Comparison of ENCODE assay signal across 8 cellular contexts in the genomic region with DNA sequence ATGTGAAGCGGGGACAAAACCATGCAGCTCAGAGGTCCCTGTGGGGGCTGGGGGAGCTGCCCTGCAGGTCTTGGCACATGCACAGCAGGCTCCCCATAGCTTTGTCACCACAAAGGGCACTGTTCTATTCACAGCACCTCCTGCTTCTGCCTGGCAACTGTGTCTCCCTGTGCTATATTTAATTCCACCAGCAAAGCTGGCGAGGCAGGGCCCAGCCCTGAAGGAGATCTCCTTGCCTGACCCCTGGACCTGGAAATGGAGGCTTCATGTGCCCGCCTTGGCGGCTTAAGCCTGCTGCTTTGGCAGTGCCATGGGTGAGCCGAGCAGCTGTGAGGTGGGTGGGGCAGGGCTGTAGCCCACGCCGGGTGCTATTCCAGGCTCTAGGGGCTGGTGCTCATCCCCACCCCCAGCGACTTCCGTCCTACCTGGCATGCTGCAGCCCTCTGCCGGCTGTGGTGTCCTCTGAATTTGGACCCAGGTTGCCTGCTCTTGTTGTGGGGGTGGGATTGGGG. TPM values are rescaled to one million over a fixed set of nuclear protein-coding genes. Genes with fewer than 3 reads are reported as not detected.
DNase-seq lines count a peak whose midpoint lies in the region; ATAC-seq and TF ChIP-seq lines count a peak whose summit lies in the region.

No MANE protein-coding gene starts in this region.

- 88 to 93% methylated on average over 5 to 10 of the region's 10 CpGs for WGBS in endodermal cell (ENCODE audit: insufficient coverage in 1 of 2, insufficient read length in 1 of 2), 2 experiments

- H3K27ac Mint-ChIP-seq in GM23338 (peak overlapping the region; percentile 29; the same call in 1 of the 2 replicates), endodermal cell (peak overlapping the region; percentile 25)

- H3K4me1 ChIP-seq in GM23338 (ENCODE audit: insufficient read depth) (peaks cover 33% of the 10 kb centered on the region), Panc1 (ENCODE audit: control insufficient read depth, insufficient read depth, low read length) (peaks cover 54% of the 10 kb centered on the region), endodermal cell (ENCODE audit: control insufficient read depth, insufficient read depth, low read length) (no peaks in the 10 kb centered on the region), parathyroid adenoma (peaks cover 53% of the 10 kb centered on the region)

- H3K9ac ChIP-seq in endodermal cell (ENCODE audit: extremely low read depth, low read length, poor library complexity, severe bottlenecking) (no peak overlapping the region), parathyroid adenoma (no peak overlapping the region)

- in situ Hi-C loops in Panc1 (cut with HindIII; ENCODE audit: low pct_unique_long_range_greater_than_20kb, low sequenced_read_pairs), result no loop called here

- peaks cover 3% of the 10 kb centered on the region; the same call in 2 of the 3 replicates for H3K36me3 Mint-ChIP-seq in GM23338 (ENCODE audit: low read depth)
- H3K36me3 Mint-ChIP-seq in endodermal cell (ENCODE audit: low read depth), result peaks cover 11% of the 10 kb centered on the region

- intact Hi-C loops in Panc1 (cut with micrococcal nuclease; ENCODE audit: unreplicated experiment), result loop anchor here (2.0 to 10.0 kb wide), 2 partner anchors 111 to 295 kb away; a partner anchor contains a TSS

- H3K27me3 Mint-ChIP-seq in GM23338 (ENCODE audit: insufficient read depth, low read depth, poor library complexity) (peaks cover 24% of the 10 kb centered on the region), endodermal cell (ENCODE audit: insufficient read depth) (no peaks in the 10 kb centered on the region)

- H3K4me1 Mint-ChIP-seq in GM23338, result peaks cover 55% of the 10 kb centered on the region
- H3K4me1 Mint-ChIP-seq in endodermal cell, result peaks cover 28% of the 10 kb centered on the region

- H3K36me3 ChIP-seq in GM23338 (ENCODE audit: insufficient read depth) (no peaks in the 10 kb centered on the region), Panc1 (ENCODE audit: control insufficient read depth, insufficient read depth, low read length) (no peaks in the 10 kb centered on the region), endodermal cell (ENCODE audit: control insufficient read depth, insufficient read depth, low read length) (no peaks in the 10 kb centered on the region), parathyroid adenoma (ENCODE audit: control insufficient read depth, insufficient read depth, low read length) (no peaks in the 10 kb centered on the region)

- POLR2A ChIA-PET in Panc1 (lab: Charles Lee), result interaction anchor here (0.6 kb wide), 1 partner anchor 395 kb away, joined by 12 read pairs; no protein-coding TSS in a partner anchor

- TF ChIP-seq CTCF in GM23338 (conservative IDR thresholded peaks at IDR 0.05; ENCODE audit: low read depth in 2 of 2) (no peak), Panc1 (IDR thresholded peaks at IDR 0.05) (no peak), endodermal cell (conservative IDR thresholded peaks at IDR 0.05) (no peak), parathyroid adenoma (IDR thresholded peaks at IDR 0.05) (no peak)

- H3K79me2 ChIP-seq in GM23338 (replicated peaks; ENCODE audit: insufficient read depth) (no peaks in the 10 kb centered on the region), parathyroid adenoma (peaks cover under 1% of the 10 kb centered on the region)

- H3K4me2 ChIP-seq in GM23338, result 0 out of 2 replicates have a peak overlapping the region, but pooled peaks have one; percentile 70
- H3K4me2 ChIP-seq in parathyroid adenoma (ENCODE audit: low read length), result peak overlapping the region; percentile 54

- H3K27ac ChIP-seq in GM23338 (ENCODE audit: low read depth) (no peak overlapping the region), Panc1 (ENCODE audit: low read length) (peak overlapping the region; percentile 86), endodermal cell (ENCODE audit: low read depth, low read length) (peak overlapping the region; percentile 36), parathyroid adenoma (peak overlapping the region; percentile 98)

- H3F3A ChIP-seq in GM23338 (replicated peaks; ENCODE audit: low read depth), result peaks cover 14% of the 10 kb centered on the region

- no peaks in the 10 kb centered on the region for H3K27me3 ChIP-seq in GM23338 (ENCODE audit: insufficient read depth)
- no peaks in the 10 kb centered on the region for H3K27me3 ChIP-seq in Panc1 (ENCODE audit: control insufficient read depth, insufficient read depth, low read length)
- H3K27me3 ChIP-seq in endodermal cell (ENCODE audit: control insufficient read depth, insufficient read depth, low read length, poor library complexity, severe bottlenecking), result no peaks in the 10 kb centered on the region
- no peaks in the 10 kb centered on the region for H3K27me3 ChIP-seq in parathyroid adenoma (ENCODE audit: control insufficient read depth, insufficient read depth, low read length)

- no peak overlapping the region for H2AFZ ChIP-seq in GM23338
- H2AFZ ChIP-seq in parathyroid adenoma, result peak overlapping the region; percentile 35

- CTCF ChIA-PET in Panc1 (lab: Charles Lee), result interaction anchor here (0.6 to 3.0 kb wide), 2 partner anchors 112 to 156 kb away, joined by 3 to 25 read pairs; a partner anchor contains a TSS

- H3K9me3 ChIP-seq in Panc1 (ENCODE audit: control insufficient read depth, insufficient read depth, low read depth, low read length) (no peaks in the 10 kb centered on the region), endodermal cell (ENCODE audit: control insufficient read depth, low read length) (no peaks in the 10 kb centered on the region), parathyroid adenoma (ENCODE audit: control insufficient read depth, low read length) (no peaks in the 10 kb centered on the region)

- H3K9me3 Mint-ChIP-seq in GM23338, result no peaks in the 10 kb centered on the region
- no peaks in the 10 kb centered on the region for H3K9me3 Mint-ChIP-seq in endodermal cell

- no peaks in the 10 kb centered on the region for H3K9me2 ChIP-seq in GM23338 (ENCODE audit: insufficient read depth)

- BruUV-seq in Panc1 (replicated peaks; lab: Mats Ljungman, UMichigan), result no TSS peak

- no peak overlapping the region for H3K4me3 ChIP-seq in GM23338
- H3K4me3 ChIP-seq in Panc1 (ENCODE audit: low read depth in 2 of 2, low read length in 2 of 2), result no peak overlapping the region
- no peak overlapping the region for H3K4me3 ChIP-seq in endodermal cell (ENCODE audit: low read length)
- no peak overlapping the region for H3K4me3 ChIP-seq in parathyroid adenoma (ENCODE audit: low read depth, low read length)

- DNase-seq in GM23338 (ENCODE audit: low spot score) (no peak), Panc1 (ENCODE audit: low read depth, low spot score) (no peak), endodermal cell (peak; percentile 58), LoVo (ENCODE audit: low spot score) (no peak)

- H4K20me1 ChIP-seq in GM23338 (replicated peaks; ENCODE audit: insufficient read depth), result no peaks in the 10 kb centered on the region

- H3K4me3 Mint-ChIP-seq in GM23338 (no peak overlapping the region; the same call in 2 of the 3 replicates), endodermal cell (no peak overlapping the region)

- no peak for ATAC-seq in GM23338
- ATAC-seq in Panc1, result peak; percentile 13; the same call in 1 of the 2 replicates
- ATAC-seq in GM18907 (IDR thresholded peaks at IDR 0.05; ENCODE audit: unreplicated experiment), result no peak
- ATAC-seq in HG03139 (IDR thresholded peaks at IDR 0.05; ENCODE audit: unreplicated experiment), result no peak
- ATAC-seq in HG02623 (IDR thresholded peaks at IDR 0.05; ENCODE audit: unreplicated experiment), result no peak

RNA-seq across cellular contexts. Expression of a gene that starts 6.8 kb away (rescaled TPM):
- 7.7 and 10.6 TPM in 2 replicates for total RNA-seq in GM23338 (2014; rRNA removed; shearing (Covaris generic))
- 3.9 and 5.0 TPM in 2 replicates for polyA plus RNA-seq in GM23338 (2016; fragmentation: Nextera tagmentation; extraction: Ambion mirVana)
- total RNA-seq in Panc1 (2021; ENCODE audit: unreplicated experiment) (3.1 TPM), endodermal cell (1 to 10 TPM; 1.4 to 4.3 TPM)
- polyA plus RNA-seq in Panc1 (2012; ENCODE audit: insufficient read length), result 6.0 TPM
- polyA plus RNA-seq in endodermal cell (2013, experiment 1 of 2), result 1.3 TPM
- 0.70 TPM for polyA plus RNA-seq in endodermal cell (2013, experiment 2 of 2)

RNA-seq across cellular contexts. Expression of a gene that starts 38.5 kb away (rescaled TPM):
- 12.5 and 13.4 TPM in 2 replicates for total RNA-seq in GM23338 (2014; rRNA removed; shearing (Covaris generic))
- polyA plus RNA-seq in GM23338 (2016; fragmentation: Nextera tagmentation; extraction: Ambion mirVana), result 4.1 and 4.8 TPM in 2 replicates
- total RNA-seq in Panc1 (2021; ENCODE audit: unreplicated experiment), result 10.0 TPM
- polyA plus RNA-seq in Panc1 (2012; ENCODE audit: insufficient read length), result 8.3 TPM
- total RNA-seq in endodermal cell, result 10 to 100 TPM; 10.4 to 13.3 TPM
- polyA plus RNA-seq in endodermal cell (2013, experiment 1 of 2), result 29.0 TPM
- 24.5 TPM for polyA plus RNA-seq in endodermal cell (2013, experiment 2 of 2)
